Comparison of ENCODE assay signal across 9 cellular contexts in genomic region chr9:116700882-116701836, GRCh38. TPM values are rescaled to one million over a fixed set of nuclear protein-coding genes. Genes with fewer than 3 reads are reported as not detected.
DNase-seq lines count a peak whose midpoint lies in the region; ATAC-seq and TF ChIP-seq lines count a peak whose summit lies in the region.
"Had no signal": no experiment of that assay in that cellular context is flagged by ENCODE, and none has a peak within 500 bp of the region (broad histone marks: within the 10 kb centered on the region; RNA-seq: fewer than 3 reads in every experiment).

No MANE protein-coding gene starts in this region.

- H3K27ac ChIP-seq in IMR-90 (ENCODE audit: insufficient read depth, low read length) = no peak overlapping the region
- peak overlapping the region; percentile 64 for H3K27ac ChIP-seq in PC-9

- no peak for TF ChIP-seq CTCF in IMR-90 (conservative IDR thresholded peaks at IDR 0.05; ENCODE audit: low read depth, low read length)
- no peak for TF ChIP-seq CTCF in PC-9 (conservative IDR thresholded peaks at IDR 0.05)
- TF ChIP-seq CTCF in glutamatergic neuron (IDR thresholded peaks at IDR 0.05; ENCODE audit: partially characterized antibody, unreplicated experiment) = no peak

- H3K4me3 ChIP-seq in IMR-90 (ENCODE audit: insufficient read depth, low read depth, low read length) (no peak overlapping the region), PC-9 (no peak overlapping the region)
- H3K4me3 ChIP-seq: lung had no signal

- no peak overlapping the region for H4K5ac ChIP-seq in IMR-90 (ENCODE audit: low read depth, low read length)

- peak overlapping the region; percentile 45; the same call in 1 of the 2 replicates for H3K23ac ChIP-seq in IMR-90 (ENCODE audit: low read depth, low read length)

- intact Hi-C loops in activated CD4-positive, alpha-beta T cell treated with anti-CD3 and anti-CD28 coated beads for 36 hours (cut with DNase I, micrococcal nuclease) = no loop called here
- intact Hi-C loops in IMR-90 (cut with micrococcal nuclease) = no loop called here
- intact Hi-C loops in PC-9 (cut with micrococcal nuclease; ENCODE audit: unreplicated experiment) = no loop called here

- H3K36me3 Mint-ChIP-seq in activated CD4-positive, alpha-beta T cell treated with anti-CD3 and anti-CD28 coated beads for 36 hours (ENCODE audit: low read depth) = peaks cover 65% of the 10 kb centered on the region
- peaks cover 4% of the 10 kb centered on the region for H3K36me3 Mint-ChIP-seq in glutamatergic neuron (ENCODE audit: unreplicated experiment)

- ATAC-seq in activated CD4-positive, alpha-beta T cell treated with anti-CD3 and anti-CD28 coated beads for 36 hours = peak; percentile 86
- ATAC-seq in IMR-90 (ENCODE audit: low read depth) = no peak
- ATAC-seq in HG03175 (IDR thresholded peaks at IDR 0.05; ENCODE audit: unreplicated experiment) = no peak

- no peak overlapping the region for H3K9ac ChIP-seq in IMR-90 (ENCODE audit: low read depth, low read length)

- no peak overlapping the region for H2BK15ac ChIP-seq in IMR-90 (ENCODE audit: low read depth, low read length)

- BruUV-seq in IMR-90 (replicated peaks; lab: Mats Ljungman, UMichigan) (no TSS peak), PC-9 (replicated peaks; lab: Mats Ljungman, UMichigan) (TSS peak; percentile 3)

- H3K4me1 ChIP-seq in IMR-90 (ENCODE audit: control insufficient read depth, insufficient read depth, low read length) (peaks cover 11% of the 10 kb centered on the region), PC-9 (replicated peaks; ENCODE audit: insufficient read depth) (peaks cover 30% of the 10 kb centered on the region)

- no peaks in the 10 kb centered on the region for H3K27me3 ChIP-seq in IMR-90 (ENCODE audit: control insufficient read depth, insufficient read depth, low read length)
- H3K27me3 ChIP-seq in PC-9 (ENCODE audit: insufficient read depth, low read depth) = no peaks in the 10 kb centered on the region

- TF ChIP-seq POLR2A in IMR-90 (IDR thresholded peaks at IDR 0.05; ENCODE audit: low read depth, low read length) = no peak

- H3K4me2 ChIP-seq in IMR-90 (ENCODE audit: low read depth, low read length) (no peak overlapping the region), PC-9 (peak overlapping the region; percentile 40)

- H3K18ac ChIP-seq in IMR-90 (ENCODE audit: low read depth, low read length) = no peak overlapping the region

- CTCF ChIA-PET in activated CD4-positive, alpha-beta T cell treated with anti-CD3 and anti-CD28 coated beads for 36 hours (lab: Charles Lee) = no interaction called here
- CTCF ChIA-PET in IMR-90 (lab: Yijun Ruan, JAX) = no interaction called here
- CTCF ChIA-PET in PC-9 (lab: Charles Lee) = no interaction called here

- H3K27me3 Mint-ChIP-seq in activated CD4-positive, alpha-beta T cell treated with anti-CD3 and anti-CD28 coated beads for 36 hours = no peaks in the 10 kb centered on the region
- peaks cover 3% of the 10 kb centered on the region for H3K27me3 Mint-ChIP-seq in glutamatergic neuron (ENCODE audit: unreplicated experiment)

- TF ChIP-seq RAD21 in IMR-90 (IDR thresholded peaks at IDR 0.05; ENCODE audit: low read length) = no peak

- in situ Hi-C loops in IMR-90 (cut with MboI; ENCODE audit: low sequenced_read_pairs) = no loop called here

- no peak overlapping the region for H2BK120ac ChIP-seq in IMR-90 (ENCODE audit: low read depth, low read length)

- no peak overlapping the region for H3K4me3 Mint-ChIP-seq in activated CD4-positive, alpha-beta T cell treated with anti-CD3 and anti-CD28 coated beads for 36 hours
- H3K4me3 Mint-ChIP-seq in glutamatergic neuron (ENCODE audit: unreplicated experiment) = no peak overlapping the region

- H3K36me3 ChIP-seq in IMR-90 (ENCODE audit: control insufficient read depth, insufficient read depth, low read length) (peaks cover 25% of the 10 kb centered on the region), PC-9 (ENCODE audit: low read depth) (peaks cover 38% of the 10 kb centered on the region)

- H3K9me3 ChIP-seq in IMR-90 (ENCODE audit: control insufficient read depth, insufficient read depth, low read length) (no peaks in the 10 kb centered on the region), PC-9 (ENCODE audit: insufficient read depth, low read depth) (no peaks in the 10 kb centered on the region)

- dilution Hi-C loops in IMR-90 (cut with HindIII; ENCODE audit: low sequenced_read_pairs, unreplicated experiment) = no loop called here

- H2AK9ac ChIP-seq in IMR-90 (replicated peaks; ENCODE audit: low read depth, low read length, poor library complexity) = no peak overlapping the region

- H3K27ac Mint-ChIP-seq in activated CD4-positive, alpha-beta T cell treated with anti-CD3 and anti-CD28 coated beads for 36 hours = peak overlapping the region; percentile 48
- peak overlapping the region; percentile 11 for H3K27ac Mint-ChIP-seq in glutamatergic neuron (ENCODE audit: unreplicated experiment)

- no peak overlapping the region; a peak in 1 of 4 replicates for H4K8ac ChIP-seq in IMR-90 (ENCODE audit: low read depth in 2 of 2, low read length in 2 of 2)

- no peak overlapping the region for H4K91ac ChIP-seq in IMR-90 (ENCODE audit: insufficient read depth, low read depth, low read length)

- H3K56ac ChIP-seq in IMR-90 (ENCODE audit: extremely low read depth, insufficient read depth, low read length) = no peak overlapping the region

- H3K79me1 ChIP-seq in IMR-90 (ENCODE audit: low read depth in 1 of 2, low read length in 2 of 2) = peaks cover 28 to 54% of the 10 kb centered on the region in 2 experiments

- H3K9me2 ChIP-seq in PC-9 (ENCODE audit: insufficient read depth) = no peaks in the 10 kb centered on the region

- H2BK5ac ChIP-seq in IMR-90 (ENCODE audit: low read depth, low read length, poor library complexity, severe bottlenecking) = no peak overlapping the region

- no peak overlapping the region for H3K4ac ChIP-seq in IMR-90 (ENCODE audit: low read depth, low read length)

- no peak for DNase-seq in activated CD4-positive, alpha-beta T cell treated with anti-CD3 and anti-CD28 coated beads for 36 hours
- DNase-seq in activated CD4-positive, alpha-beta T cell treated with anti-CD3 and anti-CD28 coated beads for 4 hours = no peak
- DNase-seq in IMR-90 (no peak), PC-9 (peak in 1 of 2 experiments; percentile 63), glutamatergic neuron (no peak), retina (no peak), EL (no peak)

- H2AFZ ChIP-seq in IMR-90 (replicated peaks; ENCODE audit: low read length, poor library complexity) (no peak overlapping the region), PC-9 (no peak overlapping the region)

- no peak overlapping the region; the same call in 1 of the 2 replicates for H3K14ac ChIP-seq in IMR-90 (replicated peaks; ENCODE audit: low read depth, low read length)

- H4K20me1 ChIP-seq in IMR-90 (ENCODE audit: insufficient read depth, low read length) (peaks cover 55% of the 10 kb centered on the region), PC-9 (ENCODE audit: insufficient read depth) (peaks cover 4% of the 10 kb centered on the region; the same call in 1 of the 2 replicates)

- peaks cover 23% of the 10 kb centered on the region for H3K9me1 ChIP-seq in IMR-90 (ENCODE audit: insufficient read depth, low read length)

- H3F3A ChIP-seq in PC-9 (ENCODE audit: insufficient read depth, low read depth) = peaks cover 24% of the 10 kb centered on the region; the same call in 1 of the 2 replicates

- peaks cover 17% of the 10 kb centered on the region for H3K9me3 Mint-ChIP-seq in activated CD4-positive, alpha-beta T cell treated with anti-CD3 and anti-CD28 coated beads for 36 hours (ENCODE audit: low read depth)
- no peaks in the 10 kb centered on the region for H3K9me3 Mint-ChIP-seq in glutamatergic neuron (ENCODE audit: unreplicated experiment)

- peaks cover 34% of the 10 kb centered on the region for H3K4me1 Mint-ChIP-seq in activated CD4-positive, alpha-beta T cell treated with anti-CD3 and anti-CD28 coated beads for 36 hours
- H3K4me1 Mint-ChIP-seq in glutamatergic neuron (ENCODE audit: low read depth, unreplicated experiment) = peaks cover 3% of the 10 kb centered on the region

- no peak overlapping the region for H2AK5ac ChIP-seq in IMR-90 (ENCODE audit: low read depth, low read length)

- H2BK20ac ChIP-seq in IMR-90 (ENCODE audit: low read depth, low read length) = no peak overlapping the region

- POLR2A ChIA-PET in activated CD4-positive, alpha-beta T cell treated with anti-CD3 and anti-CD28 coated beads for 36 hours (lab: Charles Lee) = no interaction called here
- POLR2A ChIA-PET in IMR-90 (lab: Charles Lee; ENCODE audit: unreplicated experiment) (interaction anchor here (0.5 kb wide), 1 partner anchor 55 kb away, joined by 3 read pairs; no protein-coding TSS in a partner anchor), PC-9 (lab: Charles Lee; ENCODE audit: unreplicated experiment) (no interaction called here)

- peaks cover 28% of the 10 kb centered on the region for H3K79me2 ChIP-seq in PC-9 (ENCODE audit: low read depth)

- no CpG with 5 or more reads among the region's 2 CpGs for WGBS in IMR-90 (ENCODE audit: extremely low coverage in 2 of 2, insufficient read length in 1 of 2), 2 experiments

TF ChIP-seq in IMR-90, 13 proteins besides CTCF, POLR2A, EP300 and RAD21 (continues in another document):
- TF ChIP-seq SMC3 (IDR thresholded peaks at IDR 0.05; ENCODE audit: low read depth, low read length) (no peak), CEBPB (IDR thresholded peaks at IDR 0.05; ENCODE audit: low read depth, low read length) (no peak), CHD1 (IDR thresholded peaks at IDR 0.05; ENCODE audit: low read depth, low read length) (no peak), RCOR1 (IDR thresholded peaks at IDR 0.05; ENCODE audit: insufficient replicate concordance, low read length) (no peak), MAZ (IDR thresholded peaks at IDR 0.05; ENCODE audit: borderline replicate concordance, low read depth, low read length) (no peak), NFE2L2 (IDR thresholded peaks at IDR 0.05; ENCODE audit: low read depth, low read length) (no peak), BHLHE40 (IDR thresholded peaks at IDR 0.05; ENCODE audit: low read depth, low read length) (no peak)
- TF ChIP-seq, protein P1, sequence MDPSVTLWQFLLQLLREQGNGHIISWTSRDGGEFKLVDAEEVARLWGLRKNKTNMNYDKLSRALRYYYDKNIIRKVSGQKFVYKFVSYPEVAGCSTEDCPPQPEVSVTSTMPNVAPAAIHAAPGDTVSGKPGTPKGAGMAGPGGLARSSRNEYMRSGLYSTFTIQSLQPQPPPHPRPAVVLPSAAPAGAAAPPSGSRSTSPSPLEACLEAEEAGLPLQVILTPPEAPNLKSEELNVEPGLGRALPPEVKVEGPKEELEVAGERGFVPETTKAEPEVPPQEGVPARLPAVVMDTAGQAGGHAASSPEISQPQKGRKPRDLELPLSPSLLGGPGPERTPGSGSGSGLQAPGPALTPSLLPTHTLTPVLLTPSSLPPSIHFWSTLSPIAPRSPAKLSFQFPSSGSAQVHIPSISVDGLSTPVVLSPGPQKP (IDR thresholded peaks at IDR 0.05; ENCODE audit: borderline replicate concordance, low read depth, low read length) = no peak

RNA-seq across cellular contexts. Expression of gene TRIM32, which starts 14.1 kb away (rescaled TPM):
- total RNA-seq in activated CD4-positive, alpha-beta T cell treated with anti-CD3 and anti-CD28 coated beads for 36 hours = 10 to 100 TPM; 10.2 to 12.4 TPM
- total RNA-seq in IMR-90 (2012; rRNA removed) (30.3 and 31.0 TPM in 2 replicates), PC-9 (2021) (40.5 TPM in 2 replicates), glutamatergic neuron (ENCODE audit: unreplicated experiment) (14.3 TPM)
- 11.7 and 12.8 TPM in 2 replicates for polyA plus RNA-seq in IMR-90 (2012; rRNA removed)
- polyA plus RNA-seq in IMR-90 (2012; cell fraction: cytosol; rRNA removed) = 7.0 and 7.6 TPM in 2 replicates
- polyA plus RNA-seq in IMR-90 (2012; cell fraction: nucleus; rRNA removed; ENCODE audit: low replicate concordance) = 12.8 and 13.3 TPM in 2 replicates
